ENCODE assay signal across 18 cellular contexts in genomic region chr15:63715818-63716217, GRCh38.
DNase-seq lines count a peak whose midpoint lies in the region; ATAC-seq, FAIRE-seq and TF ChIP-seq lines count a peak whose summit lies in the region.
"Had no signal": no experiment of that assay in that cellular context is flagged by ENCODE, and none has a peak within 500 bp of the region (broad histone marks: within the 10 kb centered on the region; RNA-seq: fewer than 3 reads in every experiment).

No MANE protein-coding gene starts in this region.

- DNase-seq in EH (ENCODE audit: low read depth) = peak; percentile 23
- peak; percentile 12 for DNase-seq in M059J (ENCODE audit: low read depth)
- DNase-seq in choroid plexus epithelial cell (ENCODE audit: low read depth) = peak; percentile 47
- peak; percentile 16 for DNase-seq in small intestine
- no peak for DNase-seq in NCI-H1105 (lab: John Stamatoyannopoulos, UW)
- DNase-seq in NCI-H510A treated with DMSO at 0.1 percent for 48 hours (lab: John Stamatoyannopoulos, UW) = no peak
- DNase-seq: activated CD8-positive, alpha-beta memory T cell treated with anti-CD3 and anti-CD28 coated beads for 24 hours; activated naive CD4-positive, alpha-beta T cell treated with anti-CD3 and anti-CD28 coated beads, Interleukin-2, amount 50 U/mL, for 16 hours; Caco-2; cerebellar nuclear complex; GOT3; left lung; naive B cell; NCI-H1436 had no signal

- H3K9me3 ChIP-seq in small intestine (ENCODE audit: control insufficient read depth, low read depth) = no peaks in the 10 kb centered on the region
- H3K9me3 ChIP-seq: Caco-2, left lung, tibial nerve had no signal

- no peak for TF ChIP-seq CTCF in choroid plexus epithelial cell (conservative IDR thresholded peaks at IDR 0.05; ENCODE audit: low read depth, low read length)

- ATAC-seq in GM19324 (IDR thresholded peaks at IDR 0.05; ENCODE audit: low FRiP score, unreplicated experiment) = no peak
- ATAC-seq: left lung had no signal

- no peak for FAIRE-seq in small intestine (lab: Jason Lieb, UNC)
- FAIRE-seq: GM18507 had no signal

- peaks cover 0 to 2% of the 10 kb centered on the region in 2 donors for H3K4me1 ChIP-seq in small intestine (ENCODE audit: control insufficient read depth in 2 of 2, insufficient read depth in 1 of 2, low read depth in 1 of 2, low read length in 1 of 2)
- H3K4me1 ChIP-seq: tibial nerve had no signal

- no peak overlapping the region for H3K4me3 ChIP-seq in choroid plexus epithelial cell (ENCODE audit: low read depth, low read length)
- H3K4me3 ChIP-seq in small intestine (ENCODE audit: low read depth in 1 of 2, low read length in 2 of 2) = no peak overlapping the region
- H3K4me3 ChIP-seq: left lung, tibial nerve had no signal

- peaks cover 0 to 14% of the 10 kb centered on the region in 2 donors for H3K36me3 ChIP-seq in small intestine (ENCODE audit: control insufficient read depth in 2 of 2, insufficient read depth in 2 of 2, low read length in 2 of 2)

- 43 to 54% (median 47%) methylated on average over 5 of the region's 5 CpGs for WGBS in small intestine, 3 donors

- H3K27me3 ChIP-seq in small intestine (ENCODE audit: control insufficient read depth in 2 of 2, insufficient read depth in 2 of 2, low read length in 2 of 2) = no peaks in the 10 kb centered on the region
- H3K27me3 ChIP-seq: left lung, tibial nerve had no signal

- H3K27ac ChIP-seq in small intestine (ENCODE audit: low read depth in 1 of 2, low read length in 1 of 2) = no peak overlapping the region
- H3K27ac ChIP-seq: epithelial cell of prostate, left lung, tibial nerve had no signal

Comparison
In these comparisons a context has a peak if more than half of its experiments do, and no peak if none do; other contexts are left out.
1. DNase-seq: peak in EH (single experiment), M059J (single experiment), choroid plexus epithelial cell (single experiment) and small intestine (single experiment); none in NCI-H1105 (single experiment) and NCI-H510A treated with DMSO at 0.1 percent for 48 hours (single experiment).